ENCODE assay signal across 8 cellular contexts in the genomic region with DNA sequence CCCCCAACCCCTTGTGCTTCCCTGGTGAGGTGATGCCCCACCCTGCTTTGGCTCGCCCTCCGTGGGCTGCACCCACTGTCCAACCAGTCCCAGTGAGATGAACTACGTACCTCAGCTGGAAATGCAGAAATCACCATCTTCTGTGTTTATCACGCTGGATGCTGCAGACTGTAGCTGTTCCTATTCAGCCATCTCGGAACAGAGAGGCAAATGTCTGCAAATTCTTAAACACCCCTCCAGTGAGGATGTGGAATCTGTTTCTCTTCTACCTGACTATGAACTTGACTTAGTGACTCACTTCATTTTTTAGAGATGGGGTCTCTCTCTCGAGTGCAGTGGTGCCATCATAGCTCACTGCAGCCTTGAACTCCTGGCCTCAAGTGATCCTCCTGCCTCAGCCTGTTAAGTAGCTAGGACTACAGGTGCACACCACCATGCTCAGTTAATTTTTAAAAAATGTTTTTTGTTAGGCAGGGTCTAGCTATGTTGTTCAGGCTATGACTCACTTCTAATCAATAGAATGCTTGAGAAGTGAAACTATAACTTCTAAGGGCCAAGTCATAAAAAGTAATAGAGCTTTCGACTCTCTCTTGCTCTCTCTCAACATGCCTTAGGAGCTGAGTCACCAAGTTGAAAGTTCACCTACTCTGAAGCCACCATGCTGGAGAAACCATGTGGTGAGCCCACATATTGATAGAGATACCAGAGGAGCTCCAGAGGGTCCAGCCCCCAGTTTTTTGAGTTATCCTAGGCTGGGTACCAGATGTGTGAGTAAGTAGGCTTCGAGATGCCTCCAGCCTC. TPM values are rescaled to one million over a fixed set of nuclear protein-coding genes. Genes with fewer than 3 reads are reported as not detected.
DNase-seq lines count a peak whose midpoint lies in the region; ATAC-seq, FAIRE-seq and TF ChIP-seq lines count a peak whose summit lies in the region.

No MANE protein-coding gene starts in this region.

- H3K4me3 ChIP-seq in DND-41 (ENCODE audit: low read depth in 1 of 2, low read length in 2 of 2) (no peak overlapping the region), PC-3 (ENCODE audit: low read length) (no peak overlapping the region), fibroblast of the aortic adventitia (ENCODE audit: low read depth, low read length) (no peak overlapping the region), dorsolateral prefrontal cortex (no peak overlapping the region)

- peak; percentile 62 for ATAC-seq in DND-41 (ENCODE audit: insufficient read depth, low read depth)
- peak; percentile 95 for ATAC-seq in PC-3
- no peak for ATAC-seq in sciatic nerve
- no peak for ATAC-seq in HG03280 (IDR thresholded peaks at IDR 0.05; ENCODE audit: unreplicated experiment)

- CTCF ChIA-PET in PC-3 (lab: Charles Lee), result no interaction called here

- no peaks in the 10 kb centered on the region for H3K4me1 ChIP-seq in DND-41 (ENCODE audit: insufficient read depth, low read length)
- H3K4me1 ChIP-seq in PC-3 (ENCODE audit: insufficient read depth, low read length), result peaks cover 14% of the 10 kb centered on the region

- no peaks in the 10 kb centered on the region for H3K9me2 ChIP-seq in PC-3 (replicated peaks; ENCODE audit: low read length)

- H3K9me3 ChIP-seq in DND-41 (ENCODE audit: insufficient read depth, low read length, severe bottlenecking), result no peaks in the 10 kb centered on the region
- no peaks in the 10 kb centered on the region for H3K9me3 ChIP-seq in PC-3 (ENCODE audit: low read length)

- H3K9ac ChIP-seq in DND-41 (ENCODE audit: low read depth, low read length) (no peak overlapping the region), PC-3 (ENCODE audit: low read length) (peak overlapping the region; percentile 35; the same call in 1 of the 2 replicates)

- no peak overlapping the region for H3K27ac ChIP-seq in DND-41 (ENCODE audit: low read length)
- peak overlapping the region; percentile 62 for H3K27ac ChIP-seq in PC-3 (ENCODE audit: low read length)
- no peak overlapping the region for H3K27ac ChIP-seq in dorsolateral prefrontal cortex

- TF ChIP-seq CTCF in DND-41 (IDR thresholded peaks at IDR 0.05; ENCODE audit: borderline replicate concordance, extremely low read depth, low read length, poor library complexity, severe bottlenecking) (no peak), PC-3 (conservative IDR thresholded peaks at IDR 0.05; ENCODE audit: low read depth, low read length) (no peak), fibroblast of the aortic adventitia (IDR thresholded peaks at IDR 0.05; ENCODE audit: insufficient read depth, low read length) (no peak), dorsolateral prefrontal cortex (IDR thresholded peaks at IDR 0.05 in 54 of 56, conservative IDR thresholded peaks at IDR 0.05 in 2 of 56; ENCODE audit: low read depth in 1 of 56, partially characterized antibody in 56 of 56) (no peak)

- no peaks in the 10 kb centered on the region for H3K79me2 ChIP-seq in DND-41 (ENCODE audit: insufficient read depth, low read length)
- no peaks in the 10 kb centered on the region for H3K79me2 ChIP-seq in PC-3 (ENCODE audit: low read length)

- POLR2A ChIA-PET in PC-3 (lab: Charles Lee; ENCODE audit: unreplicated experiment), result interaction anchor here (0.5 to 0.6 kb wide), 2 partner anchors 34 to 253 kb away, joined by 3 read pairs; no protein-coding TSS in a partner anchor

- no TSS peak for BruUV-seq in PC-3 (replicated peaks; lab: Mats Ljungman, UMichigan)

- DNase-seq in DND-41 (no peak), H54 (ENCODE audit: insufficient read length, low spot score) (no peak), PC-3 (peak; percentile 95), fibroblast of the aortic adventitia (ENCODE audit: low read depth) (peak; percentile 48), sciatic nerve (ENCODE audit: low spot score) (no peak), DMS114 treated with DMSO at 0.1 percent for 48 hours (lab: John Stamatoyannopoulos, UW; ENCODE audit: unreplicated experiment) (no peak), dorsolateral prefrontal cortex (no peak)

- peak; percentile 76 for FAIRE-seq in H54 (lab: Jason Lieb, UNC)

- H3F3A ChIP-seq in PC-3 (ENCODE audit: low read length, unreplicated experiment), result no peaks in the 10 kb centered on the region

- TF ChIP-seq POLR2A in H54 (IDR thresholded peaks at IDR 0.05; ENCODE audit: low read depth, low read length), result no peak

- H3K4me2 ChIP-seq in DND-41 (ENCODE audit: insufficient read depth, low read length), result no peak overlapping the region
- H3K4me2 ChIP-seq in PC-3 (ENCODE audit: low read length), result peak overlapping the region; percentile 8; the same call in 1 of the 2 replicates

- H4K20me1 ChIP-seq in DND-41 (ENCODE audit: insufficient read depth, low read length) (no peaks in the 10 kb centered on the region), PC-3 (ENCODE audit: low read length) (no peaks in the 10 kb centered on the region)

- H2AFZ ChIP-seq in DND-41 (ENCODE audit: low read depth, low read length), result no peak overlapping the region
- peak overlapping the region; percentile 74 for H2AFZ ChIP-seq in PC-3 (ENCODE audit: low read length)

- H3K27me3 ChIP-seq in DND-41 (ENCODE audit: insufficient read depth, low read length, poor library complexity) (no peaks in the 10 kb centered on the region), PC-3 (ENCODE audit: low read length) (no peaks in the 10 kb centered on the region), dorsolateral prefrontal cortex (peaks cover 0 to 9% (median 0%) of the 10 kb centered on the region in 45 donors)

- H3K36me3 ChIP-seq in DND-41 (ENCODE audit: insufficient read depth, low read length) (no peaks in the 10 kb centered on the region), PC-3 (ENCODE audit: low read depth, low read length) (no peaks in the 10 kb centered on the region)

- intact Hi-C loops in PC-3 (cut with micrococcal nuclease), result no loop called here
- intact Hi-C loops in sciatic nerve (cut with DNase I), result no loop called here
- intact Hi-C loops in dorsolateral prefrontal cortex (cut with DNase I), result no loop called here

RNA-seq across cellular contexts. Expression of gene PARP14, which starts 11.5 kb away (rescaled TPM):
- total RNA-seq in PC-3 (2014; rRNA removed) (20.8 and 21.8 TPM in 2 replicates), fibroblast of the aortic adventitia (ENCODE audit: low replicate concordance) (41.6 and 73.8 TPM in 2 replicates), sciatic nerve (58.4 TPM), dorsolateral prefrontal cortex (10 to 100 TPM in 111 of 120 experiments, 1 to 10 TPM in 9; 7.6 to 50.4 (median 14.8) TPM)

Comparison
In these comparisons a context has a peak if more than half of its experiments do, and no peak if none do; other contexts are left out.
1. ATAC-seq: peak in DND-41 (single experiment) and PC-3 (single experiment); none in sciatic nerve (single experiment) and HG03280 (single experiment).
2. DNase-seq: peak in PC-3 (single experiment) and fibroblast of the aortic adventitia (single experiment); none in DND-41 (single experiment), H54 (single experiment), sciatic nerve (single experiment), DMS114 treated with DMSO at 0.1 percent for 48 hours (single experiment) and dorsolateral prefrontal cortex (0 of 10).